Comparison of ENCODE assay signal across 10 cellular contexts in the genomic region with DNA sequence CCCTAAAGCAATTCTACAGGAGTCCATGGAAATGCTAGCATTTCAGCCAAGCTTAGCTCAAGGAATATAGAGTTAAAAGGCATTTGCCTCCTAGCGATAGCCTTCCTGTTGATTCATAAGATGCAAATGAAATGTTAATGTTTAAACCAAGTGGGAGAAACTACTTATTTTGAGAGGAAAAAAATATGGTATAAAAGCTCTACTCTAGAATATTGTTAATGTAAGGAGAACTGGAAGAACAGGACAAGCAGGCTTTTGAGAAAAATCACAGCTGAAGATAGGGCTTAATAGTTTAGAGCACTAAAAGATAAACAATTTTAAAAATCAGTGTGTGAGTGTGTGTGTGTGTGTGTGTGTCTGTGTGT. TPM values are rescaled to one million over a fixed set of nuclear protein-coding genes. Genes with fewer than 3 reads are reported as not detected.
A peak's percentile ranks its signal among the peaks of the same experiment; 100 is the strongest.
DNase-seq lines count a peak whose midpoint lies in the region; ATAC-seq and TF ChIP-seq lines count a peak whose summit lies in the region.
"Had no signal": no experiment of that assay in that cellular context is flagged by ENCODE, and none has a peak within 500 bp of the region (broad histone marks: within the 10 kb centered on the region; RNA-seq: fewer than 3 reads in every experiment).

No MANE protein-coding gene starts in this region.

- CTCF ChIA-PET in HCT116 (lab: Charles Lee), result interaction anchor here (1.5 to 2.0 kb wide), 2 partner anchors 768 to 1092 kb away, joined by 5 to 6 read pairs; no protein-coding TSS in a partner anchor
- CTCF ChIA-PET in activated CD8-positive, alpha-beta T cell treated with anti-CD3 and anti-CD28 coated beads for 36 hours (lab: Charles Lee), result interaction anchor here (0.6 to 0.7 kb wide), 2 partner anchors 37 to 94 kb away, joined by 3 to 4 read pairs; no protein-coding TSS in a partner anchor

- TF ChIP-seq POLR2A in HCT116 (IDR thresholded peaks at IDR 0.05; ENCODE audit: borderline replicate concordance, extremely low read depth, insufficient read depth, insufficient read length), result no peak

- H3K9me3 ChIP-seq in HCT116 (ENCODE audit: control insufficient read depth in 1 of 2, insufficient read depth in 1 of 2, low read depth in 1 of 2, low read length in 2 of 2), result no peaks in the 10 kb centered on the region
- H3K9me3 ChIP-seq in smooth muscle cell (replicated peaks; ENCODE audit: low read depth), result no peaks in the 10 kb centered on the region

- H3K27ac Mint-ChIP-seq in activated CD8-positive, alpha-beta T cell treated with anti-CD3 and anti-CD28 coated beads for 36 hours, result no peak overlapping the region
- peak overlapping the region; percentile 90 for H3K27ac Mint-ChIP-seq in glutamatergic neuron (ENCODE audit: unreplicated experiment)

- H3K4me1 ChIP-seq in HCT116 (ENCODE audit: control insufficient read depth in 1 of 2, insufficient read depth in 2 of 2, low read length in 2 of 2) (peaks cover 4 to 43% of the 10 kb centered on the region in 2 experiments; a peak in 3 of 4 replicates), smooth muscle cell (ENCODE audit: low read depth) (peaks cover 29% of the 10 kb centered on the region)

- no TSS peak for BruUV-seq in HCT116 (replicated peaks; lab: Mats Ljungman, UMichigan)

- peaks cover 24% of the 10 kb centered on the region for H3K4me1 Mint-ChIP-seq in activated CD8-positive, alpha-beta T cell treated with anti-CD3 and anti-CD28 coated beads for 36 hours (ENCODE audit: low read depth)
- H3K4me1 Mint-ChIP-seq in glutamatergic neuron (ENCODE audit: low read depth, unreplicated experiment), result peaks cover 15% of the 10 kb centered on the region

- H4K20me1 ChIP-seq in HCT116 (ENCODE audit: insufficient read depth) (no peaks in the 10 kb centered on the region), smooth muscle cell (ENCODE audit: low read depth) (no peaks in the 10 kb centered on the region)

- H3K27ac ChIP-seq in HCT116 (ENCODE audit: low read depth, low read length) (peak overlapping the region; percentile 78), smooth muscle cell (ENCODE audit: low read depth) (peak overlapping the region; percentile 99)

- H3K9ac ChIP-seq in HCT116 (ENCODE audit: low read length), result peak overlapping the region; percentile 86
- H3K9ac ChIP-seq in smooth muscle cell (ENCODE audit: low read depth), result peak overlapping the region; percentile 86

- H3K79me2 ChIP-seq in HCT116 (ENCODE audit: insufficient read depth, low read length), result peaks cover 34% of the 10 kb centered on the region
- peaks cover 33% of the 10 kb centered on the region for H3K79me2 ChIP-seq in smooth muscle cell (ENCODE audit: low read depth)

- H2AFZ ChIP-seq in HCT116 (ENCODE audit: low read depth, low read length, poor library complexity, severe bottlenecking) (peak overlapping the region; percentile 99), smooth muscle cell (ENCODE audit: low read depth) (peak overlapping the region; percentile 53)

- no peaks in the 10 kb centered on the region for H3K9me2 ChIP-seq in HCT116 (ENCODE audit: insufficient read depth)

- H3K9me3 Mint-ChIP-seq in activated CD8-positive, alpha-beta T cell treated with anti-CD3 and anti-CD28 coated beads for 36 hours, result no peaks in the 10 kb centered on the region
- H3K9me3 Mint-ChIP-seq in glutamatergic neuron (ENCODE audit: unreplicated experiment), result peaks cover 23% of the 10 kb centered on the region

- no peak for TF ChIP-seq CTCF in HCT116 (IDR thresholded peaks at IDR 0.05 in 2 of 3, conservative IDR thresholded peaks at IDR 0.05 in 1 of 3; ENCODE audit: borderline replicate concordance in 1 of 3, insufficient read depth in 1 of 3, low read depth in 2 of 3, low read length in 2 of 3)
- no peak for TF ChIP-seq CTCF in activated CD8-positive, alpha-beta T cell treated with anti-CD3 and anti-CD28 coated beads for 36 hours (IDR thresholded peaks at IDR 0.05)
- TF ChIP-seq CTCF in glutamatergic neuron (IDR thresholded peaks at IDR 0.05; ENCODE audit: partially characterized antibody, unreplicated experiment), result no peak
- TF ChIP-seq CTCF in smooth muscle cell (IDR thresholded peaks at IDR 0.05; ENCODE audit: borderline replicate concordance, insufficient read depth, poor library complexity, severe bottlenecking), result no peak

- ATAC-seq in HCT116 (no peak), HG02763 (IDR thresholded peaks at IDR 0.05; ENCODE audit: unreplicated experiment) (no peak), HG03571 (IDR thresholded peaks at IDR 0.05; ENCODE audit: unreplicated experiment) (no peak)
- ATAC-seq in activated CD8-positive, alpha-beta T cell treated with anti-CD3 and anti-CD28 coated beads for 36 hours, result no peak

- no peaks in the 10 kb centered on the region for H3K27me3 ChIP-seq in HCT116 (ENCODE audit: insufficient read depth, low read length)
- H3K27me3 ChIP-seq in smooth muscle cell (ENCODE audit: low read depth), result no peaks in the 10 kb centered on the region

- RAD21 ChIA-PET in HCT116 (lab: Charles Lee; ENCODE audit: low non-redundant PET in 1 of 2, low total read pairs in 2 of 2, uncharacterized antibody in 2 of 2, unreplicated experiment in 2 of 2), result no interaction called here

- TF ChIP-seq RAD21 in HCT116 (IDR thresholded peaks at IDR 0.05; ENCODE audit: low read depth), result 0 out of 2 replicates have a peak, but pooled peaks have one; percentile 1

- WGBS in smooth muscle cell (ENCODE audit: low lambda C conversion rate), result 4% methylated on average over 1 of the region's 1 CpG

- H3K36me3 ChIP-seq in HCT116 (ENCODE audit: control insufficient read depth in 1 of 2, insufficient read depth in 2 of 2, low read length in 2 of 2), result no peaks in the 10 kb centered on the region
- H3K36me3 ChIP-seq in smooth muscle cell (ENCODE audit: low read depth), result no peaks in the 10 kb centered on the region

- no peak for DNase-seq in HCT116 (ENCODE audit: low read depth, low spot score)
- DNase-seq in activated CD8-positive, alpha-beta T cell treated with anti-CD3 and anti-CD28 coated beads for 36 hours, result no peak
- DNase-seq in glutamatergic neuron, result no peak
- no peak for DNase-seq in smooth muscle cell (lab: John Stamatoyannopoulos, UW; ENCODE audit: unreplicated experiment)
- DNase-seq in SK-N-DZ (ENCODE audit: low spot score), result no peak
- no peak for DNase-seq in occipital lobe (lab: John Stamatoyannopoulos, UW)
- DNase-seq: Kasumi-1; stimulated activated naive CD4-positive, alpha-beta T cell treated with Interleukin-2 at 50 U/mL for 16 hours had no signal

- peak overlapping the region; percentile 89 for H3K4me3 Mint-ChIP-seq in activated CD8-positive, alpha-beta T cell treated with anti-CD3 and anti-CD28 coated beads for 36 hours
- peak overlapping the region; percentile 93 for H3K4me3 Mint-ChIP-seq in glutamatergic neuron (ENCODE audit: unreplicated experiment)

- no peaks in the 10 kb centered on the region for H3K36me3 Mint-ChIP-seq in activated CD8-positive, alpha-beta T cell treated with anti-CD3 and anti-CD28 coated beads for 36 hours (ENCODE audit: low read depth)
- H3K36me3 Mint-ChIP-seq in glutamatergic neuron (ENCODE audit: unreplicated experiment), result no peaks in the 10 kb centered on the region

- H3K4me3 ChIP-seq in HCT116 (replicated peaks in 1 of 2; ENCODE audit: low read depth in 1 of 2, low read length in 2 of 2), result peak overlapping the region; percentile 49 to 91
- H3K4me3 ChIP-seq in smooth muscle cell, result peak overlapping the region; percentile 68

- peak overlapping the region; percentile 98 for H3K4me2 ChIP-seq in HCT116 (ENCODE audit: low read length)
- H3K4me2 ChIP-seq in smooth muscle cell, result peak overlapping the region; percentile 92

- POLR2A ChIA-PET in HCT116 (lab: Charles Lee), result interaction anchor here (2.0 kb wide), 1 partner anchor 9 kb away, joined by 9 read pairs; no protein-coding TSS in a partner anchor
- POLR2A ChIA-PET in activated CD8-positive, alpha-beta T cell treated with anti-CD3 and anti-CD28 coated beads for 36 hours (lab: Charles Lee), result interaction anchor here (0.9 kb wide), 1 partner anchor 31 kb away, joined by 3 read pairs; no protein-coding TSS in a partner anchor

- peaks cover 24% of the 10 kb centered on the region for H3K27me3 Mint-ChIP-seq in activated CD8-positive, alpha-beta T cell treated with anti-CD3 and anti-CD28 coated beads for 36 hours
- peaks cover 16% of the 10 kb centered on the region for H3K27me3 Mint-ChIP-seq in glutamatergic neuron (ENCODE audit: unreplicated experiment)

- peaks cover 26% of the 10 kb centered on the region for H3F3A ChIP-seq in smooth muscle cell (ENCODE audit: low read depth)

- intact Hi-C loops in HCT116 (cut with micrococcal nuclease), result loop anchor here (5.0 to 10.0 kb wide), 3 partner anchors 380 to 1373 kb away; no protein-coding TSS in a partner anchor
- intact Hi-C loops in activated CD8-positive, alpha-beta T cell treated with anti-CD3 and anti-CD28 coated beads for 36 hours (cut with micrococcal nuclease), result no loop called here

TF ChIP-seq in HCT116, 20 proteins besides CTCF, POLR2A, EP300 and RAD21:
- no peak for TF ChIP-seq CEBPB (IDR thresholded peaks at IDR 0.05; ENCODE audit: low read depth)
- TF ChIP-seq, protein P1, sequence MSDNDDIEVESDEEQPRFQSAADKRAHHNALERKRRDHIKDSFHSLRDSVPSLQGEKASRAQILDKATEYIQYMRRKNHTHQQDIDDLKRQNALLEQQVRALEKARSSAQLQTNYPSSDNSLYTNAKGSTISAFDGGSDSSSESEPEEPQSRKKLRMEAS (IDR thresholded peaks at IDR 0.05), result no peak
- no peak for TF ChIP-seq ELF1 (IDR thresholded peaks at IDR 0.05; ENCODE audit: borderline replicate concordance, low read depth)
- TF ChIP-seq SP1 (IDR thresholded peaks at IDR 0.05; ENCODE audit: low read depth), result no peak
- no peak for TF ChIP-seq ZFX (IDR thresholded peaks at IDR 0.05)
TF ChIP-seq in HCT116: peak in this region for 0.

RNA-seq across cellular contexts. Expression of gene ALCAM, which starts 1.6 kb away (rescaled TPM):
- total RNA-seq in HCT116 (2021; ENCODE audit: unreplicated experiment), result 56.7 TPM
- polyA plus RNA-seq in HCT116 (2012), result 41.7 and 41.9 TPM in 2 replicates
- total RNA-seq in activated CD8-positive, alpha-beta T cell treated with anti-CD3 and anti-CD28 coated beads for 36 hours, result 10 to 100 TPM; 13.9 to 14.5 TPM
- 115 TPM for total RNA-seq in glutamatergic neuron (ENCODE audit: unreplicated experiment)
- total RNA-seq in smooth muscle cell, result 314 and 372 TPM in 2 replicates
- polyA plus RNA-seq in smooth muscle cell, result 92.7 and 110 TPM in 2 replicates
- 20.0 and 22.5 TPM in 2 replicates for polyA plus RNA-seq in SK-N-DZ (2014; cell fraction: cytosol; rRNA removed)
- 18.0 and 22.7 TPM in 2 replicates for polyA plus RNA-seq in SK-N-DZ (2014; cell fraction: nucleus; rRNA removed)
- total RNA-seq in occipital lobe, result 119 TPM
